ENCODE assay signal across 1 cellular context in genomic region chr6:160355001-160355400, GRCh38.
TF ChIP-seq lines count a peak whose summit lies in the region.

No MANE protein-coding gene starts in this region.

TF ChIP-seq in SK-N-SH treated with all-trans-retinoic acid at 6 μM for 48 hours, 23 proteins besides CTCF, POLR2A, EP300 and RAD21 (continued from another document):
- TF ChIP-seq, protein P1, sequence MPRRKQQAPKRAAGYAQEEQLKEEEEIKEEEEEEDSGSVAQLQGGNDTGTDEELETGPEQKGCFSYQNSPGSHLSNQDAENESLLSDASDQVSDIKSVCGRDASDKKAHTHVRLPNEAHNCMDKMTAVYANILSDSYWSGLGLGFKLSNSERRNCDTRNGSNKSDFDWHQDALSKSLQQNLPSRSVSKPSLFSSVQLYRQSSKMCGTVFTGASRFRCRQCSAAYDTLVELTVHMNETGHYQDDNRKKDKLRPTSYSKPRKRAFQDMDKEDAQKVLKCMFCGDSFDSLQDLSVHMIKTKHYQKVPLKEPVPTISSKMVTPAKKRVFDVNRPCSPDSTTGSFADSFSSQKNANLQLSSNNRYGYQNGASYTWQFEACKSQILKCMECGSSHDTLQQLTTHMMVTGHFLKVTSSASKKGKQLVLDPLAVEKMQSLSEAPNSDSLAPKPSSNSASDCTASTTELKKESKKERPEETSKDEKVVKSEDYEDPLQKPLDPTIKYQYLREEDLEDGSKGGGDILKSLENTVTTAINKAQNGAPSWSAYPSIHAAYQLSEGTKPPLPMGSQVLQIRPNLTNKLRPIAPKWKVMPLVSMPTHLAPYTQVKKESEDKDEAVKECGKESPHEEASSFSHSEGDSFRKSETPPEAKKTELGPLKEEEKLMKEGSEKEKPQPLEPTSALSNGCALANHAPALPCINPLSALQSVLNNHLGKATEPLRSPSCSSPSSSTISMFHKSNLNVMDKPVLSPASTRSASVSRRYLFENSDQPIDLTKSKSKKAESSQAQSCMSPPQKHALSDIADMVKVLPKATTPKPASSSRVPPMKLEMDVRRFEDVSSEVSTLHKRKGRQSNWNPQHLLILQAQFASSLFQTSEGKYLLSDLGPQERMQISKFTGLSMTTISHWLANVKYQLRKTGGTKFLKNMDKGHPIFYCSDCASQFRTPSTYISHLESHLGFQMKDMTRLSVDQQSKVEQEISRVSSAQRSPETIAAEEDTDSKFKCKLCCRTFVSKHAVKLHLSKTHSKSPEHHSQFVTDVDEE (CRISPR knock-in tag; IDR thresholded peaks at IDR 0.05) = no peak
- TF ChIP-seq PPARA (CRISPR knock-in tag; IDR thresholded peaks at IDR 0.05; ENCODE audit: borderline replicate concordance) = no peak
- no peak for TF ChIP-seq ARNTL (CRISPR knock-in tag; IDR thresholded peaks at IDR 0.05; ENCODE audit: borderline replicate concordance, low read depth)
- TF ChIP-seq ZFP3 (CRISPR knock-in tag; IDR thresholded peaks at IDR 0.05) = no peak
- TF ChIP-seq, protein P2, sequence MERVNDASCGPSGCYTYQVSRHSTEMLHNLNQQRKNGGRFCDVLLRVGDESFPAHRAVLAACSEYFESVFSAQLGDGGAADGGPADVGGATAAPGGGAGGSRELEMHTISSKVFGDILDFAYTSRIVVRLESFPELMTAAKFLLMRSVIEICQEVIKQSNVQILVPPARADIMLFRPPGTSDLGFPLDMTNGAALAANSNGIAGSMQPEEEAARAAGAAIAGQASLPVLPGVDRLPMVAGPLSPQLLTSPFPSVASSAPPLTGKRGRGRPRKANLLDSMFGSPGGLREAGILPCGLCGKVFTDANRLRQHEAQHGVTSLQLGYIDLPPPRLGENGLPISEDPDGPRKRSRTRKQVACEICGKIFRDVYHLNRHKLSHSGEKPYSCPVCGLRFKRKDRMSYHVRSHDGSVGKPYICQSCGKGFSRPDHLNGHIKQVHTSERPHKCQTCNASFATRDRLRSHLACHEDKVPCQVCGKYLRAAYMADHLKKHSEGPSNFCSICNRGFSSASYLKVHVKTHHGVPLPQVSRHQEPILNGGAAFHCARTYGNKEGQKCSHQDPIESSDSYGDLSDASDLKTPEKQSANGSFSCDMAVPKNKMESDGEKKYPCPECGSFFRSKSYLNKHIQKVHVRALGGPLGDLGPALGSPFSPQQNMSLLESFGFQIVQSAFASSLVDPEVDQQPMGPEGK (CRISPR knock-in tag; IDR thresholded peaks at IDR 0.05; ENCODE audit: borderline replicate concordance) = no peak
- TF ChIP-seq GLIS3 (CRISPR knock-in tag; IDR thresholded peaks at IDR 0.05) = no peak
